In the genomic region with DNA sequence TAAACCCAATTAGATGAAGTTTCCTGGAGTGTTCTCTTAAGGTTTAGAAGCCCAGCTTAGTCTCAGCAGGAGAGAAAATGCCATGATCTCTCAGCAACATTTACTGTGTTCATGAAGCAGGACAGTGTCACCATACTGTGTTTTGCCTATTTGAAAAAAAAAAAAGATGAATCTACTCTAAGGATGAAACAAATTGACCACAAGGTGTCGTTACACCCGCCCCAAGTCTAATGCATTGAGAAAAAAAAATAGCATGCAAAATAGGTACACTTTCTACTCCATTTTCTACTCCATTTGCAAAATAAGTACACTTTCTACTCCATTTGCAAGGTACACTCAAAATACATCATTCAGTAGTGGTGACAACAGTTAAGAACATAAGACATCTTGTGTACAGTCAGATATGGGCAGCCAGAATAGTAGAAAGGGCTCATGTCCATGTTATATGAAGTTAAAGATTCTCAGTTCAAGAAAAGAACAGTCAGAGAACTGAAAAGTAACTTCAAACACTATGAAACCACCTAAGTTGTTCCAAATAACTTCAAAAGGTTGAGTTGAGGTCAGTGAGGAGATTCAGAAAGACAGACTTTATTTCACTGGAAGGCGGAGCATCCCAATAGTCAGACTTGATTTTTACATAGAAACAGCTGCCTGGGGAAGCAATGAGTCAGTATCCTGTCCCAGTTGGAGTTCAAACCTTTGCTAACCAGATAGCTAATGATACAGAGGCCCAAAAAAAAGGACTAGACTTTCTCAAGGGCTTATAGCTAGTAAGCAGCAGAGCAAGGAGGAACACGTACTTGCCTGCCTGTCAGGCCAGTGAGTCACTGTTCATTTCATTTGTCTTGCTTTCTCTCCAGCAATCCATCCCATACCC, we compare ENCODE assay signal across 7 cellular contexts. TPM values are rescaled to one million over a fixed set of nuclear protein-coding genes. Genes with fewer than 3 reads are reported as not detected.
A peak's percentile ranks its signal among the peaks of the same experiment; 100 is the strongest.
DNase-seq lines count a peak whose midpoint lies in the region; ATAC-seq and TF ChIP-seq lines count a peak whose summit lies in the region.

No MANE protein-coding gene starts in this region.

- peaks cover 3% of the 10 kb centered on the region for H3F3A ChIP-seq in PC-3 (ENCODE audit: low read length, unreplicated experiment)

- peak overlapping the region; percentile 9; the same call in 1 of the 2 replicates for H3K4me2 ChIP-seq in PC-3 (ENCODE audit: low read length)

- CTCF ChIA-PET in PC-3 (lab: Charles Lee) = interaction anchor here (0.6 kb wide), 2 partner anchors 10 to 184 kb away, joined by 3 read pairs; no protein-coding TSS in a partner anchor

- POLR2A ChIA-PET in PC-3 (lab: Charles Lee; ENCODE audit: unreplicated experiment) = interaction anchor here (0.7 kb wide), 1 partner anchor 23 kb away, joined by 5 read pairs; no protein-coding TSS in a partner anchor

- DNase-seq in GM12864 (ENCODE audit: low read depth) (no peak), HCEC 1CT (peak; percentile 92), PC-3 (peak; percentile 81), fibroblast of mammary gland (ENCODE audit: low read depth) (peak; percentile 92), body of pancreas (no peak), iPS-NIHi11 (ENCODE audit: low spot score) (no peak), NCI-H1930 (lab: John Stamatoyannopoulos, UW) (no peak)

- no peaks in the 10 kb centered on the region for H3K27me3 ChIP-seq in PC-3 (ENCODE audit: low read length)
- H3K27me3 ChIP-seq in body of pancreas = no peaks in the 10 kb centered on the region

- no peaks in the 10 kb centered on the region for H3K9me2 ChIP-seq in PC-3 (replicated peaks; ENCODE audit: low read length)

- no peak for TF ChIP-seq POLR2A in body of pancreas (IDR thresholded peaks at IDR 0.05)

- TF ChIP-seq CTCF in GM12864 (IDR thresholded peaks at IDR 0.05; ENCODE audit: low read depth, low read length, missing control alignments) = peak; percentile 42
- TF ChIP-seq CTCF in PC-3 (conservative IDR thresholded peaks at IDR 0.05; ENCODE audit: low read depth, low read length) = peak; percentile 88
- peak; percentile 39 for TF ChIP-seq CTCF in fibroblast of mammary gland (conservative IDR thresholded peaks at IDR 0.05; ENCODE audit: control insufficient read depth, insufficient read depth, low read depth, low read length)
- TF ChIP-seq CTCF in body of pancreas (IDR thresholded peaks at IDR 0.05) = peak in 2 of 7 experiments; percentile 7 to 9

- H3K79me2 ChIP-seq in PC-3 (ENCODE audit: low read length) = no peaks in the 10 kb centered on the region

- no TSS peak for BruUV-seq in PC-3 (replicated peaks; lab: Mats Ljungman, UMichigan)

- H3K9ac ChIP-seq in PC-3 (ENCODE audit: low read length) = no peak overlapping the region

- H3K36me3 ChIP-seq in PC-3 (ENCODE audit: low read depth, low read length) (no peaks in the 10 kb centered on the region), body of pancreas (replicated peaks in 1 of 2; ENCODE audit: insufficient read depth in 1 of 2, low read depth in 2 of 2) (no peaks in the 10 kb centered on the region)

- H3K9me3 ChIP-seq in PC-3 (ENCODE audit: low read length) = 0 out of 2 replicates have a peak, but pooled peaks cover 2% of the 10 kb centered on the region
- H3K9me3 ChIP-seq in body of pancreas = no peaks in the 10 kb centered on the region

- ATAC-seq in PC-3 = peak; percentile 95
- ATAC-seq in body of pancreas = no peak

- H3K4me3 ChIP-seq in GM12864 (ENCODE audit: low read depth, low read length) (no peak overlapping the region), PC-3 (ENCODE audit: low read length) (no peak overlapping the region), fibroblast of mammary gland (ENCODE audit: control insufficient read depth, low read depth, low read length) (no peak overlapping the region), body of pancreas (no peak overlapping the region)

- 52 to 56% methylated on average over 4 of the region's 4 CpGs for WGBS in body of pancreas, 2 donors

- H2AFZ ChIP-seq in PC-3 (ENCODE audit: low read length) = peak overlapping the region; percentile 43

- H3K27ac ChIP-seq in PC-3 (ENCODE audit: low read length) (peak overlapping the region; percentile 55), body of pancreas (no peak overlapping the region)

- no peaks in the 10 kb centered on the region for H4K20me1 ChIP-seq in PC-3 (ENCODE audit: low read length)

- intact Hi-C loops in PC-3 (cut with micrococcal nuclease) = loop anchor here (2.0 to 10.0 kb wide), 2 partner anchors 185 to 197 kb away; no protein-coding TSS in a partner anchor
- intact Hi-C loops in body of pancreas (cut with DNase I) = no loop called here

- H3K4me1 ChIP-seq in PC-3 (ENCODE audit: insufficient read depth, low read length) (peaks cover 16% of the 10 kb centered on the region), body of pancreas (no peaks in the 10 kb centered on the region)

RNA-seq across cellular contexts. Expression of gene PLPPR5, which starts 13.3 kb away (rescaled TPM):
- total RNA-seq in PC-3 (2014; rRNA removed) (2.1 and 2.7 TPM in 2 replicates), body of pancreas (under 1 TPM in 1 of 2 donors, not detected in 1; under 0.01 TPM)

Comparison
In these comparisons a context has a peak if more than half of its experiments do, and no peak if none do; other contexts are left out.
1. DNase-seq: peak in HCEC 1CT (single experiment), PC-3 (single experiment) and fibroblast of mammary gland (single experiment); none in GM12864 (single experiment), body of pancreas (0 of 4), iPS-NIHi11 (single experiment) and NCI-H1930 (0 of 2).